Comparison of ENCODE assay signal across 27 cellular contexts in genomic region chr16:5000573-5001001, GRCh38. TPM values are rescaled to one million over a fixed set of nuclear protein-coding genes. Genes with fewer than 3 reads are reported as not detected.
"Had no signal": no experiment of that assay in that cellular context is flagged by ENCODE, and none has a peak within 500 bp of the region (broad histone marks: within the 10 kb centered on the region; RNA-seq: fewer than 3 reads in every experiment).

No MANE protein-coding gene starts in this region.

- H3K9me3 ChIP-seq: colonic mucosa, psoas muscle, sigmoid colon, suprapubic skin, tibial artery, upper lobe of right lung, vagina had no signal

- H3K27me3 ChIP-seq: colonic mucosa, foreskin keratinocyte, neural progenitor cell, sigmoid colon, suprapubic skin, upper lobe of right lung, vagina had no signal

- H3K4me3 ChIP-seq: colonic mucosa, neural progenitor cell, psoas muscle, sigmoid colon, skin epidermis, suprapubic skin, tibial artery, upper lobe of right lung, vagina had no signal

- DNase-seq: colonic mucosa; dermis blood vessel endothelial cell; effector CD4-positive, alpha-beta T cell; endodermal cell; erythroblast; foreskin keratinocyte; immature natural killer cell; left colon; natural killer cell; occipital lobe; psoas muscle; retina; sigmoid colon; stimulated activated CD4-positive, alpha-beta T cell treated with anti-CD3 and anti-CD28 coated beads, Interleukin-12 subunit alpha, Interleukin-12 subunit beta, amount 100 ng/mL, for 4 hours; stimulated activated CD4-positive, alpha-beta T cell treated with anti-CD3 and anti-CD28 coated beads, Interleukin-2, amount 100 ng/mL, for 48 hours; stimulated activated CD8-positive, alpha-beta memory T cell treated with anti-CD3 and anti-CD28 coated beads, Interleukin-4, amount 100 ng/mL, for 48 hours; stimulated activated naive CD8-positive, alpha-beta T cell treated with anti-CD3 and anti-CD28 coated beads, Interleukin-15, Interleukin-2, amounts not matched to agents 100 U/mL and 50 U/mL, for 24 hours; tibial artery; upper lobe of right lung had no signal

- H3K9ac ChIP-seq: neural progenitor cell, parathyroid adenoma had no signal

- FAIRE-seq: endothelial cell of umbilical vein, keratinocyte had no signal

- H3K4me2 ChIP-seq: neural progenitor cell had no signal

- H3K27ac ChIP-seq: colonic mucosa, foreskin keratinocyte, neural progenitor cell, parathyroid adenoma, psoas muscle, sigmoid colon, skin epidermis, suprapubic skin, tibial artery, upper lobe of right lung, vagina had no signal

- H3K4me1 ChIP-seq: colonic mucosa, foreskin keratinocyte, neural progenitor cell, parathyroid adenoma, psoas muscle, sigmoid colon, suprapubic skin, tibial artery, upper lobe of right lung, vagina had no signal

- H3K36me3 ChIP-seq: colonic mucosa, neural progenitor cell, sigmoid colon, suprapubic skin, tibial artery, upper lobe of right lung, vagina had no signal

- H2AFZ ChIP-seq: neural progenitor cell, parathyroid adenoma had no signal

- ATAC-seq: foreskin keratinocyte; left colon; stimulated activated effector memory CD8-positive, alpha-beta T cell treated with anti-CD3 and anti-CD28 coated beads, Interleukin-12 subunit alpha, Interleukin-12 subunit beta, amount 100 ng/mL, for 72 hours; stimulated activated naive CD8-positive, alpha-beta T cell treated with anti-CD3 and anti-CD28 coated beads, Interleukin-15, Interleukin-2, amounts not matched to agents 100 U/mL and 50 U/mL, for 24 hours; upper lobe of right lung had no signal

- H3K79me2 ChIP-seq: parathyroid adenoma had no signal

RNA-seq across cellular contexts. Expression of gene SEC14L5, which starts 42.5 kb away (rescaled TPM):
- total RNA-seq: dermis blood vessel endothelial cell, endothelial cell of umbilical vein, foreskin keratinocyte had no signal
- polyA plus RNA-seq: endothelial cell of umbilical vein, foreskin keratinocyte, immature natural killer cell had no signal
